Comparison of ENCODE assay signal across 1 cellular context in genomic region chr19:40819479-40820234, GRCh38.
TF ChIP-seq lines count a peak whose summit lies in the region.

No MANE protein-coding gene starts in this region.

TF ChIP-seq in GM12878, 131 proteins besides CTCF, POLR2A, EP300 and RAD21:
- TF ChIP-seq FOXM1 (IDR thresholded peaks at IDR 0.05; ENCODE audit: low read depth, low read length) (0 out of 2 replicates have a peak, but pooled peaks have one; percentile 24), RUNX3 (IDR thresholded peaks at IDR 0.05; ENCODE audit: low read length) (peak; percentile 23; the same call in 1 of the 2 replicates), SMC3 (IDR thresholded peaks at IDR 0.05; ENCODE audit: borderline replicate concordance, low read length) (peak; percentile 73)
TF ChIP-seq in GM12878: peak in this region for 3; not testable (repeated sequence) for 128.
